ENCODE assay signal across 26 cellular contexts in the genomic region with DNA sequence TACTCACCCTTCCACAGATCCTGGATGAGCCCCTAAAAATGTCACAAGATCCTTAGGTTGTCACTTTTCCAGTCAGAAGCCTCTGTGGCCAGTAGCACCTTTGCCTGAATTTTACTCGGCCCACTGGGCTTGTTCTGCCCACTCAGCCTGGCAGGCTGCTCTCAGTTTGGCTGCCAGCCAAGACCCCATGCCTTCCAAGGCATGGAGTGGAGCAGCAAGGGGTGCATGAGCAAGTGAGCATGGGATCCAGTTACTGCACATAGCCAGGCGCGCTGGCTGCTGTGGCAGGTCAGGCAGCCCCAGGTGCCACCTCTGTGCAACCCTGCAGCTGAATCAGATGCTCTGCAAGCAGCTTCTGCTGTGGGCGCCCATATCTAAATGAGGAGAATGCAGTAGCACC.
"Had no signal": no experiment of that assay in that cellular context is flagged by ENCODE, and none has a peak within 500 bp of the region (broad histone marks: within the 10 kb centered on the region; RNA-seq: fewer than 3 reads in every experiment).

No MANE protein-coding gene starts in this region.

- H3K27ac Mint-ChIP-seq: dendritic cell treated with granulocyte-macrophage colony-stimulating factor and Interleukin-4, amounts not matched to agents 40 ng/mL and 50 ng/mL, for 4 days; effector memory CD8-positive, alpha-beta T cell; endodermal cell; naive thymus-derived CD4-positive, alpha-beta T cell had no signal

- H3K9me3 Mint-ChIP-seq: effector memory CD8-positive, alpha-beta T cell had no signal

- H3K36me3 ChIP-seq: colonic mucosa, esophagus squamous epithelium, gastrocnemius medialis, heart right ventricle, left lung, lower lobe of right lung had no signal

- FAIRE-seq: endometrium, islet of Langerhans, keratinocyte had no signal

- H3K4me3 ChIP-seq: colonic mucosa, esophagus squamous epithelium, gastrocnemius medialis, heart right ventricle, left lung, lower lobe of right lung had no signal

- H3K27ac ChIP-seq: colonic mucosa, epithelial cell of prostate, esophagus squamous epithelium, gastrocnemius medialis, heart right ventricle, left lung, lower lobe of right lung had no signal

- H3K4me3 Mint-ChIP-seq: dendritic cell treated with granulocyte-macrophage colony-stimulating factor and Interleukin-4, amounts not matched to agents 40 ng/mL and 50 ng/mL, for 4 days; effector memory CD8-positive, alpha-beta T cell; endodermal cell; naive thymus-derived CD4-positive, alpha-beta T cell had no signal

- DNase-seq: colonic mucosa; cortex of kidney; effector CD8-positive, alpha-beta T cell; effector memory CD8-positive, alpha-beta T cell; endodermal cell; esophagus squamous epithelium; foreskin fibroblast; foreskin melanocyte; gastrocnemius medialis; glutamatergic neuron; head of caudate nucleus; heart right ventricle; hippocampal formation; left cardiac atrium; left lung; left ventricle myocardium superior; lower lobe of right lung; mesenchymal stem cell; midbrain; naive thymus-derived CD4-positive, alpha-beta T cell had no signal

- H3K4me1 ChIP-seq: colonic mucosa, esophagus squamous epithelium, gastrocnemius medialis, heart right ventricle, left lung, lower lobe of right lung had no signal

- H3K9me3 ChIP-seq: colonic mucosa, gastrocnemius medialis, lower lobe of right lung had no signal

- ATAC-seq: effector memory CD8-positive, alpha-beta T cell; esophagus mucosa; gastrocnemius medialis; heart right ventricle; left cardiac atrium; left lung; left ventricle myocardium superior; naive thymus-derived CD4-positive, alpha-beta T cell had no signal

- H3K4me1 Mint-ChIP-seq: endodermal cell; naive thymus-derived CD4-positive, alpha-beta T cell had no signal

- H3K27me3 ChIP-seq: colonic mucosa, esophagus squamous epithelium, gastrocnemius medialis, left lung had no signal

- H3K36me3 Mint-ChIP-seq: naive thymus-derived CD4-positive, alpha-beta T cell had no signal
